19 cellular contexts compared by ENCODE assay signal in genomic region chr12:112296183-112296582, GRCh38.
DNase-seq lines count a peak whose midpoint lies in the region; ATAC-seq, FAIRE-seq and TF ChIP-seq lines count a peak whose summit lies in the region.
"Had no signal": no experiment of that assay in that cellular context is flagged by ENCODE, and none has a peak within 500 bp of the region (broad histone marks: within the 10 kb centered on the region; RNA-seq: fewer than 3 reads in every experiment).

No MANE protein-coding gene starts in this region.

- TF ChIP-seq EP300 in HepG2 (IDR thresholded peaks at IDR 0.05; ENCODE audit: low read depth in 2 of 2, low read length in 2 of 2) (no peak), HepG2 (CRISPR knock-in tag; IDR thresholded peaks at IDR 0.05; ENCODE audit: borderline replicate concordance) (no peak)

- H3K14ac ChIP-seq in neuronal stem cell (ENCODE audit: low read length), result no peak overlapping the region

- TF ChIP-seq POLR2A in HepG2 (IDR thresholded peaks at IDR 0.05; ENCODE audit: insufficient read depth in 1 of 2, low read depth in 2 of 2, low read length in 2 of 2) (no peak), right lobe of liver (IDR thresholded peaks at IDR 0.05) (no peak)

- H3K4ac ChIP-seq in neuronal stem cell (ENCODE audit: low read length), result no peak overlapping the region

- H4K8ac ChIP-seq in neuronal stem cell (ENCODE audit: low read depth, low read length), result no peak overlapping the region

- no TSS peak for BruUV-seq in HepG2 (replicated peaks; lab: Mats Ljungman, UMichigan)

- no peaks in the 10 kb centered on the region for H3K27me3 ChIP-seq in HepG2 (ENCODE audit: control insufficient read depth in 1 of 2, insufficient read depth in 2 of 2, low read length in 2 of 2)
- H3K27me3 ChIP-seq in right lobe of liver, result no peaks in the 10 kb centered on the region
- no peaks in the 10 kb centered on the region for H3K27me3 ChIP-seq in neuronal stem cell (ENCODE audit: control insufficient read depth in 3 of 3, insufficient read depth in 3 of 3, low read depth in 1 of 3, low read length in 3 of 3)
- H3K27me3 ChIP-seq: BLaER1 treated with 17β-estradiol and CSF1 and Interleukin-3, amounts not matched to agents 10 nM and 100 nM had no signal

- no peak for TF ChIP-seq RAD21 in HepG2 (CRISPR knock-in tag; IDR thresholded peaks at IDR 0.05)

- intact Hi-C loops in HepG2 (cut with micrococcal nuclease; ENCODE audit: unreplicated experiment) (no loop called here), right lobe of liver (cut with DNase I) (no loop called here)

- no peak overlapping the region for H2BK120ac ChIP-seq in neuronal stem cell (ENCODE audit: low read depth, low read length)

- H4K91ac ChIP-seq in neuronal stem cell (ENCODE audit: low read depth, low read length, poor library complexity), result no peak overlapping the region

- TF ChIP-seq CTCF in HepG2 (CRISPR knock-in tag; IDR thresholded peaks at IDR 0.05), result no peak
- TF ChIP-seq CTCF in right lobe of liver (IDR thresholded peaks at IDR 0.05), result no peak

- no peak overlapping the region for H3K9ac ChIP-seq in HepG2 (ENCODE audit: insufficient read depth, low read depth, low read length)
- H3K9ac ChIP-seq in neuronal stem cell (ENCODE audit: low read depth, low read length, poor library complexity), result peak overlapping the region; percentile 82
- H3K9ac ChIP-seq: BLaER1 treated with 17β-estradiol and CSF1 and Interleukin-3, amounts not matched to agents 10 nM and 100 nM had no signal

- H3K4me3 ChIP-seq in HepG2 (replicated peaks in 1 of 3; ENCODE audit: insufficient read depth in 1 of 3, low read depth in 2 of 3, low read length in 3 of 3) (no peak overlapping the region), right lobe of liver (no peak overlapping the region), neuronal stem cell (ENCODE audit: low read length in 2 of 2) (peak overlapping the region in 1 of 2 donors; percentile 27)
- H3K4me3 ChIP-seq: A549; BLaER1 treated with 17β-estradiol and CSF1 and Interleukin-3, amounts not matched to agents 10 nM and 100 nM had no signal

- no peak for DNase-seq in HepG2 (ENCODE audit: low spot score)
- no peak for DNase-seq in right lobe of liver
- no peak for DNase-seq in neuronal stem cell (ENCODE audit: low spot score)
- no peak for DNase-seq in NCI-H1436 (lab: John Stamatoyannopoulos, UW)
- DNase-seq: AML-193; Caco-2; Calu3; CD4-positive, alpha-beta T cell; CD8-positive, alpha-beta T cell; DMS79 treated with DMSO at 0.1 percent for 48 hours; GF-D8 had no signal

- POLR2A ChIA-PET in HepG2 (lab: Yijun Ruan, JAX), result interaction anchor here (1.4 kb wide), 1 partner anchor 10 kb away, joined by 3 read pairs; no protein-coding TSS in a partner anchor

- no peak overlapping the region for H2BK15ac ChIP-seq in neuronal stem cell (ENCODE audit: low read length)

- H2AFZ ChIP-seq in HepG2 (ENCODE audit: low read length), result no peak overlapping the region
- H2AFZ ChIP-seq in neuronal stem cell (ENCODE audit: low read length), result no peak overlapping the region

- H2AK5ac ChIP-seq in neuronal stem cell (ENCODE audit: low read depth, low read length), result no peak overlapping the region

- H2BK12ac ChIP-seq in neuronal stem cell (ENCODE audit: low read length), result no peak overlapping the region

- CTCF ChIA-PET in HepG2 (lab: Yijun Ruan, JAX; ENCODE audit: low intra/inter-chr PET ratio, low total read pairs), result no interaction called here

- no peaks in the 10 kb centered on the region for H3K79me2 ChIP-seq in HepG2 (ENCODE audit: insufficient read depth, low read length)

- WGBS in HepG2 (ENCODE audit: low lambda C conversion rate), result 95% methylated on average over 3 of the region's 3 CpGs
- WGBS in right lobe of liver (ENCODE audit: insufficient coverage, low coverage, low lambda C conversion rate, missing lambda C conversion rate), result 95% methylated on average over 3 of the region's 3 CpGs
- WGBS in neuronal stem cell (ENCODE audit: extremely low coverage in 2 of 2, insufficient read length in 2 of 2, insufficient replicate concordance in 1 of 2), 2 donors, result no CpG with 5 or more reads among the region's 3 CpGs

- H3K9me3 ChIP-seq in HepG2 (ENCODE audit: low read length) (no peaks in the 10 kb centered on the region), right lobe of liver (no peaks in the 10 kb centered on the region), neuronal stem cell (replicated peaks in 1 of 2; ENCODE audit: control insufficient read depth in 2 of 2, insufficient read depth in 1 of 2, low read depth in 1 of 2, low read length in 2 of 2) (peaks cover 0 to 4% of the 10 kb centered on the region in 2 donors)
- H3K9me3 ChIP-seq: A549; BLaER1 treated with 17β-estradiol and CSF1 and Interleukin-3, amounts not matched to agents 10 nM and 100 nM had no signal

- no peak overlapping the region for H3K27ac ChIP-seq in HepG2 (ENCODE audit: extremely low read length, insufficient read depth, low read length)
- H3K27ac ChIP-seq in right lobe of liver, result no peak overlapping the region
- no peak overlapping the region for H3K27ac ChIP-seq in neuronal stem cell (replicated peaks; ENCODE audit: low read length)
- H3K27ac ChIP-seq: 22Rv1; A549; BLaER1 treated with 17β-estradiol and CSF1 and Interleukin-3, amounts not matched to agents 10 nM and 100 nM; C4-2B had no signal

- H2BK5ac ChIP-seq in neuronal stem cell (ENCODE audit: low read length), result no peak overlapping the region

- H3K18ac ChIP-seq in neuronal stem cell (ENCODE audit: low read length), result no peak overlapping the region

- no peak overlapping the region for H3K23ac ChIP-seq in neuronal stem cell (ENCODE audit: low read depth, low read length, poor library complexity)

- no peak for FAIRE-seq in HepG2 (lab: Jason Lieb, UNC)
- FAIRE-seq: A549, D721Med, G401.6, GM19239 had no signal

- no peaks in the 10 kb centered on the region for H4K20me1 ChIP-seq in HepG2 (ENCODE audit: insufficient read depth, low read length)

- ATAC-seq in HepG2 (no peak), right lobe of liver (no peak), HG02623 (IDR thresholded peaks at IDR 0.05; ENCODE audit: unreplicated experiment) (no peak)
- ATAC-seq: A549; CD8-positive, alpha-beta T cell had no signal

- H3K36me3 ChIP-seq in HepG2 (replicated peaks in 1 of 2; ENCODE audit: control insufficient read depth in 1 of 2, insufficient read depth in 2 of 2, low read length in 2 of 2), result peaks cover 4 to 10% of the 10 kb centered on the region in 2 experiments; a peak in 2 of 5 replicates
- no peaks in the 10 kb centered on the region for H3K36me3 ChIP-seq in right lobe of liver
- peaks cover 14 to 32% of the 10 kb centered on the region in 2 donors for H3K36me3 ChIP-seq in neuronal stem cell (replicated peaks in 1 of 2; ENCODE audit: control insufficient read depth in 2 of 2, insufficient read depth in 2 of 2, low read length in 2 of 2)

- in situ Hi-C loops in HepG2 (cut with HindIII; ENCODE audit: extremely low pct_ligation_motif_present, low pct_unique_long_range_greater_than_20kb), result no loop called here

- H3K4me2 ChIP-seq in HepG2 (ENCODE audit: low read depth, low read length), result no peak overlapping the region
- H3K4me2 ChIP-seq in neuronal stem cell (ENCODE audit: insufficient read depth, low read length, poor library complexity, severe bottlenecking), result no peak overlapping the region
- H3K4me2 ChIP-seq: A549; BLaER1 treated with 17β-estradiol and CSF1 and Interleukin-3, amounts not matched to agents 10 nM and 100 nM had no signal

- H3K4me1 ChIP-seq in HepG2 (ENCODE audit: insufficient read depth, low read length) (peaks cover 18% of the 10 kb centered on the region), right lobe of liver (no peaks in the 10 kb centered on the region), neuronal stem cell (ENCODE audit: control insufficient read depth in 2 of 2, insufficient read depth in 1 of 2, low read depth in 1 of 2, low read length in 2 of 2) (peaks cover 0 to 1% of the 10 kb centered on the region in 2 donors)
- H3K4me1 ChIP-seq: A549; BLaER1 treated with 17β-estradiol and CSF1 and Interleukin-3, amounts not matched to agents 10 nM and 100 nM; Caco-2 had no signal

- no peaks in the 10 kb centered on the region for H3K79me1 ChIP-seq in neuronal stem cell (ENCODE audit: low read depth, low read length)

TF ChIP-seq in HepG2, 621 proteins besides CTCF, POLR2A, EP300 and RAD21:
- TF ChIP-seq HOXA5 (CRISPR knock-in tag; IDR thresholded peaks at IDR 0.05) (no peak), HOXA3 (CRISPR knock-in tag; IDR thresholded peaks at IDR 0.05) (no peak), YY1 (IDR thresholded peaks at IDR 0.05; ENCODE audit: insufficient read depth, insufficient replicate concordance, low read depth, low read length) (no peak), JUNB (CRISPR knock-in tag; IDR thresholded peaks at IDR 0.05; ENCODE audit: borderline replicate concordance) (0 out of 2 replicates have a peak, but pooled peaks have one; percentile 24), SRSF1 (optimal IDR thresholded peaks at IDR 0.05; ENCODE audit: low read depth, low read length) (no peak), SATB2 (CRISPR knock-in tag; IDR thresholded peaks at IDR 0.05) (no peak)
- TF ChIP-seq, protein P1, sequence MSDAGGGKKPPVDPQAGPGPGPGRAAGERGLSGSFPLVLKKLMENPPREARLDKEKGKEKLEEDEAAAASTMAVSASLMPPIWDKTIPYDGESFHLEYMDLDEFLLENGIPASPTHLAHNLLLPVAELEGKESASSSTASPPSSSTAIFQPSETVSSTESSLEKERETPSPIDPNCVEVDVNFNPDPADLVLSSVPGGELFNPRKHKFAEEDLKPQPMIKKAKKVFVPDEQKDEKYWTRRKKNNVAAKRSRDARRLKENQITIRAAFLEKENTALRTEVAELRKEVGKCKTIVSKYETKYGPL (CRISPR knock-in tag; IDR thresholded peaks at IDR 0.05), result no peak
TF ChIP-seq in HepG2: peak in this region for 1.
